ENCODE assay signal across 12 cellular contexts in genomic region chr4:101356928-101357327, GRCh38. TPM values are rescaled to one million over a fixed set of nuclear protein-coding genes. Genes with fewer than 3 reads are reported as not detected.
A peak's percentile ranks its signal among the peaks of the same experiment; 100 is the strongest.
DNase-seq lines count a peak whose midpoint lies in the region; ATAC-seq and TF ChIP-seq lines count a peak whose summit lies in the region.
"Had no signal": no experiment of that assay in that cellular context is flagged by ENCODE, and none has a peak within 500 bp of the region (broad histone marks: within the 10 kb centered on the region; RNA-seq: fewer than 3 reads in every experiment).

No MANE protein-coding gene starts in this region.

- H3K4me3 ChIP-seq in AG09309 (ENCODE audit: control insufficient read depth, low read depth, low read length) (no peak overlapping the region), mesodermal cell (ENCODE audit: extremely low read depth, insufficient read depth, low read length, poor library complexity, severe bottlenecking) (no peak overlapping the region)

- no peak for TF ChIP-seq CTCF in AG09309 (IDR thresholded peaks at IDR 0.05; ENCODE audit: control insufficient read depth, insufficient read depth, low read depth, low read length, missing control alignments)

- intact Hi-C loops in Right ventricle myocardium inferior (cut with DNase I) = no loop called here

- H3K27ac ChIP-seq in mesodermal cell (ENCODE audit: low read depth, low read length, severe bottlenecking) = peak overlapping the region; percentile 86

- DNase-seq in AG09309 (ENCODE audit: low read depth) = peak; percentile 87
- DNase-seq in M059J (ENCODE audit: low read depth) = peak; percentile 95
- peak; percentile 82 for DNase-seq in dermis blood vessel endothelial cell
- DNase-seq in NCI-H1694 treated with DMSO at 0.1 percent for 48 hours (lab: John Stamatoyannopoulos, UW) = no peak
- DNase-seq in Right ventricle myocardium inferior (ENCODE audit: missing footprints) = no peak
- no peak for DNase-seq in activated CD4-positive, alpha-beta T cell treated with anti-CD3 and anti-CD28 coated beads for 1 hour
- DNase-seq: activated naive CD4-positive, alpha-beta T cell treated with anti-CD3 and anti-CD28 coated beads, Interleukin-2, amount 10 ng/mL, durations not matched to agents 7 days and 5 days; CD4-positive, CD25-positive, alpha-beta regulatory T cell; H7; naive B cell had no signal

- H3K9me3 ChIP-seq in mesodermal cell (ENCODE audit: control insufficient read depth, low read length) = no peaks in the 10 kb centered on the region

- no peaks in the 10 kb centered on the region for H3K36me3 ChIP-seq in mesodermal cell (ENCODE audit: control insufficient read depth, insufficient read depth, low read length)

- H3K4me1 ChIP-seq in mesodermal cell (ENCODE audit: control insufficient read depth, insufficient read depth, low read length, poor library complexity, severe bottlenecking) = peaks cover 19% of the 10 kb centered on the region

- ATAC-seq in Right ventricle myocardium inferior (no peak), GM18502 (IDR thresholded peaks at IDR 0.05; ENCODE audit: poor library complexity, unreplicated experiment) (no peak)

RNA-seq across cellular contexts. Expression of gene PPP3CA, which starts 9.6 kb away (rescaled TPM):
- total RNA-seq in M059J (2014; rRNA removed; shearing (Covaris generic)) = 21.7 and 30.3 TPM in 2 replicates
- total RNA-seq in dermis blood vessel endothelial cell (77.1 and 115 TPM in 2 replicates), Right ventricle myocardium inferior (23.3 TPM)
- 26.9 TPM for polyA plus RNA-seq in mesodermal cell (2013, experiment 1 of 2)
- polyA plus RNA-seq in mesodermal cell (2013, experiment 2 of 2) = 28.0 TPM

Comparison
In these comparisons a context has a peak if more than half of its experiments do, and no peak if none do; other contexts are left out.
1. DNase-seq: peak in AG09309 (single experiment), M059J (single experiment) and dermis blood vessel endothelial cell (single experiment); none in NCI-H1694 treated with DMSO at 0.1 percent for 48 hours (single experiment), Right ventricle myocardium inferior (single experiment) and activated CD4-positive, alpha-beta T cell treated with anti-CD3 and anti-CD28 coated beads for 1 hour (single experiment).